In genomic region chr2:6917761-6918421, GRCh38 we compare ENCODE assay signal across 8 cellular contexts. TPM values are rescaled to one million over a fixed set of nuclear protein-coding genes. Genes with fewer than 3 reads are reported as not detected.
DNase-seq lines count a peak whose midpoint lies in the region; ATAC-seq and TF ChIP-seq lines count a peak whose summit lies in the region.

No MANE protein-coding gene starts in this region.

- no peaks in the 10 kb centered on the region for H3K27me3 ChIP-seq in BLaER1
- peaks cover 19% of the 10 kb centered on the region for H3K27me3 ChIP-seq in HUES64 (ENCODE audit: insufficient read depth, low read length)
- no peaks in the 10 kb centered on the region for H3K27me3 ChIP-seq in body of pancreas
- H3K27me3 ChIP-seq in tibial artery = no peaks in the 10 kb centered on the region

- peak overlapping the region; percentile 90 for H3K9ac ChIP-seq in BLaER1
- peak overlapping the region; percentile 81 for H3K9ac ChIP-seq in HUES64 (ENCODE audit: low read depth, low read length)

- H3K36me3 ChIP-seq in BLaER1 (no peaks in the 10 kb centered on the region), HUES64 (ENCODE audit: insufficient read depth, low read length) (no peaks in the 10 kb centered on the region), body of pancreas (replicated peaks in 1 of 2; ENCODE audit: insufficient read depth in 1 of 2, low read depth in 2 of 2) (no peaks in the 10 kb centered on the region), tibial artery (no peaks in the 10 kb centered on the region)

- peak overlapping the region; percentile 98 for H3K4me2 ChIP-seq in BLaER1

- ATAC-seq in GM19397 (IDR thresholded peaks at IDR 0.05; ENCODE audit: unreplicated experiment) = peak; percentile 33
- ATAC-seq in body of pancreas = peak; percentile 54

- peaks cover 26% of the 10 kb centered on the region; the same call in 1 of the 2 replicates for H4K20me1 ChIP-seq in BLaER1

- H3K4me3 ChIP-seq in BLaER1 = peak overlapping the region; percentile 96
- H3K4me3 ChIP-seq in HUES64 (ENCODE audit: low read length) = peak overlapping the region; percentile 67
- peak overlapping the region; percentile 33 to 63 for H3K4me3 ChIP-seq in body of pancreas
- H3K4me3 ChIP-seq in lower leg skin (ENCODE audit: low read depth, poor library complexity, severe bottlenecking) = peak overlapping the region; percentile 61
- peak overlapping the region; percentile 61 to 65 for H3K4me3 ChIP-seq in tibial artery

- DNase-seq in body of pancreas (peak in 2 of 4 donors; percentile 37), lower leg skin (ENCODE audit: low spot score in 2 of 2) (no peak), tibial artery (no peak), NCI-H1105 treated with DMSO at 0.1 percent for 48 hours (lab: John Stamatoyannopoulos, UW) (no peak), NAMALWA (ENCODE audit: low spot score) (no peak)

- intact Hi-C loops in body of pancreas (cut with DNase I) = no loop called here
- intact Hi-C loops in lower leg skin (cut with DNase I; ENCODE audit: low total_unique reads) = loop anchor here (10.0 kb wide), 1 partner anchor 97 kb away; no protein-coding TSS in a partner anchor
- intact Hi-C loops in tibial artery (cut with DNase I; ENCODE audit: low total_unique reads) = no loop called here

- no peaks in the 10 kb centered on the region for H3K9me3 ChIP-seq in BLaER1
- no peaks in the 10 kb centered on the region for H3K9me3 ChIP-seq in HUES64 (ENCODE audit: insufficient read depth, low read depth, low read length)
- no peaks in the 10 kb centered on the region for H3K9me3 ChIP-seq in body of pancreas
- H3K9me3 ChIP-seq in tibial artery = no peaks in the 10 kb centered on the region

- peaks cover 49% of the 10 kb centered on the region for H3K4me1 ChIP-seq in BLaER1
- peaks cover 11% of the 10 kb centered on the region for H3K4me1 ChIP-seq in HUES64 (ENCODE audit: insufficient read depth, low read length)
- H3K4me1 ChIP-seq in body of pancreas = peaks cover 59% of the 10 kb centered on the region
- H3K4me1 ChIP-seq in tibial artery = peaks cover 0 to 22% (median 12%) of the 10 kb centered on the region in 4 donors

- H3K27ac ChIP-seq in BLaER1 (peak overlapping the region; percentile 87), HUES64 (ENCODE audit: low read depth, low read length) (no peak overlapping the region), body of pancreas (peak overlapping the region; percentile 72 to 97 (median 92)), tibial artery (peak overlapping the region; percentile 33 to 36)

- under 1% methylated on average over 68 of the region's 68 CpGs for WGBS in HUES64
- 1% methylated on average over 15 to 67 of the region's 68 CpGs for WGBS in body of pancreas, 2 donors
- 0 to 3% methylated on average over 9 to 54 of the region's 68 CpGs for WGBS in lower leg skin, 2 donors

- no peak for TF ChIP-seq CTCF in body of pancreas (IDR thresholded peaks at IDR 0.05)
- no peak for TF ChIP-seq CTCF in lower leg skin (IDR thresholded peaks at IDR 0.05)
- TF ChIP-seq CTCF in tibial artery (IDR thresholded peaks at IDR 0.05) = no peak

- TF ChIP-seq POLR2A in body of pancreas (IDR thresholded peaks at IDR 0.05) (peak in 1 of 3 donors; percentile 0), lower leg skin (IDR thresholded peaks at IDR 0.05) (no peak)

RNA-seq across cellular contexts. Expression of gene RNF144A, which starts 0.7 kb away (rescaled TPM):
- 11.9 TPM for polyA plus RNA-seq in HUES64 (2013, experiment 1 of 2)
- 15.7 TPM for polyA plus RNA-seq in HUES64 (2013, experiment 2 of 2)
- total RNA-seq in body of pancreas (100 to 1,000 TPM in 1 of 2 donors, 10 to 100 TPM in 1; 52.7 to 109 TPM), lower leg skin (10 to 100 TPM in 1 of 4 donors, 1 to 10 TPM in 3; 5.2 to 10.9 (median 7.6) TPM)

RNA-seq across cellular contexts. Expression of gene RSAD2, which starts 40.3 kb away (rescaled TPM):
- not detected for polyA plus RNA-seq in HUES64 (2013, experiment 1 of 2)
- polyA plus RNA-seq in HUES64 (2013, experiment 2 of 2) = not detected
- total RNA-seq in body of pancreas (1 to 10 TPM in 1 of 2 donors, under 1 TPM in 1; under 0.01 to 1.0 TPM), lower leg skin (1 to 10 TPM in 1 of 4 donors, under 1 TPM in 2, not detected in 1; 0.08 to 1.5 (median 0.45) TPM)

RNA-seq across cellular contexts. Expression of gene CMPK2, which starts 52.2 kb away (rescaled TPM):
- 0.35 TPM for polyA plus RNA-seq in HUES64 (2013, experiment 1 of 2)
- 1.6 TPM for polyA plus RNA-seq in HUES64 (2013, experiment 2 of 2)
- total RNA-seq in body of pancreas (1 to 10 TPM; 6.7 to 6.9 TPM), lower leg skin (1 to 10 TPM in 3 of 4 donors, under 1 TPM in 1; 0.30 to 3.7 (median 2.3) TPM)

Comparison
In these comparisons a context has a peak if more than half of its experiments do, and no peak if none do; other contexts are left out.
1. RNA of gene RNF144A, which starts 0.7 kb away (total RNA-seq): 52.7 to 109 TPM in body of pancreas; 5.2 to 10.9 TPM in lower leg skin; every median in the first group is over 4 times any median in the second.
2. Peak in every context shown above with its lines, with median percentiles within 50 percentile points of each other: H3K4me3 ChIP-seq.